15 cellular contexts compared by ENCODE assay signal in the genomic region with DNA sequence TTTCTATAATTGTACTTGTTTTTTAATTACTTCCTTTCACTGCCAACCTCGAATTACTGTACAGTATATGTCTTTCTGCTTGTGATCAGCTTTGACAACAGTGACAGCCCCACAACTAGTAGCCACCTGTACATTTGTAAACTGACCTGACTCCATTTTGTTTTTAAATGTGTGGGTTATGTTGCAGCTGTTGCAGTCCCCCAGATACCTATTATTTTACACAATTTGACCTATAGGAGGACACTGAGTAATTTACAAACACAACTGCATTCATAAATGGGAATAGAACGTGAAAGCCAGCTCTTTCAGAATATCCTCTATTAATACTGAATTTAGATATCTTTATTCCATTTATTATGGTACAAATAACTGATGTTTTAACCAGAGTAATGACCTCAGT. TPM values are rescaled to one million over a fixed set of nuclear protein-coding genes. Genes with fewer than 3 reads are reported as not detected.
A peak's percentile ranks its signal among the peaks of the same experiment; 100 is the strongest.
DNase-seq lines count a peak whose midpoint lies in the region; ATAC-seq, FAIRE-seq and TF ChIP-seq lines count a peak whose summit lies in the region.
"Had no signal": no experiment of that assay in that cellular context is flagged by ENCODE, and none has a peak within 500 bp of the region (broad histone marks: within the 10 kb centered on the region; RNA-seq: fewer than 3 reads in every experiment).

No MANE protein-coding gene starts in this region.

- TF ChIP-seq CTCF in K562 (IDR thresholded peaks at IDR 0.05 in 2 of 3, conservative IDR thresholded peaks at IDR 0.05 in 1 of 3; ENCODE audit: insufficient read depth in 2 of 3, low read depth in 1 of 3, low read length in 3 of 3): peak in 1 of 3 experiments; percentile 3; a peak in 1 of 6 replicates
- TF ChIP-seq CTCF in esophagus squamous epithelium (IDR thresholded peaks at IDR 0.05): no peak

- intact Hi-C loops in K562 (cut with micrococcal nuclease) (no loop called here), esophagus squamous epithelium (cut with DNase I) (no loop called here)

- no peaks in the 10 kb centered on the region for H3K9me3 ChIP-seq in K562 (replicated peaks; ENCODE audit: control insufficient read depth, insufficient read depth, low read depth, low read length)
- H3K9me3 ChIP-seq in esophagus squamous epithelium: no peaks in the 10 kb centered on the region
- H3K9me3 ChIP-seq: SJSA1 had no signal

- H3K9ac ChIP-seq in K562 (ENCODE audit: insufficient read depth in 1 of 2, low read depth in 2 of 2, low read length in 2 of 2): no peak overlapping the region

- H3K4me3 ChIP-seq in K562: no peak overlapping the region
- H3K4me3 ChIP-seq in esophagus squamous epithelium: no peak overlapping the region
- H3K4me3 ChIP-seq: SJSA1 had no signal

- H4K20me1 ChIP-seq in K562 (replicated peaks; ENCODE audit: control insufficient read depth, insufficient read depth, low read length): no peaks in the 10 kb centered on the region

- peak; percentile 69 for FAIRE-seq in GM12891 (lab: Jason Lieb, UNC)
- no peak for FAIRE-seq in K562 (lab: Jason Lieb, UNC)
- FAIRE-seq: GM19239, H1 had no signal

- H3K4me1 ChIP-seq in K562 (replicated peaks in 1 of 2; ENCODE audit: control insufficient read depth in 2 of 2, insufficient read depth in 2 of 2, low read length in 2 of 2) (peaks cover 9 to 17% of the 10 kb centered on the region in 2 experiments), esophagus squamous epithelium (peaks cover 11 to 24% (median 11%) of the 10 kb centered on the region in 3 donors)

- no peaks in the 10 kb centered on the region for H3K9me1 ChIP-seq in K562 (ENCODE audit: control insufficient read depth, insufficient read depth, low read length)

- no peak overlapping the region for H3K27ac ChIP-seq in K562 (ENCODE audit: extremely low read depth, low read depth, low read length)
- H3K27ac ChIP-seq in esophagus squamous epithelium: no peak overlapping the region
- H3K27ac ChIP-seq: SJSA1 had no signal

- no peak for TF ChIP-seq EP300 in K562 (IDR thresholded peaks at IDR 0.05; ENCODE audit: low read length)

- POLR2A ChIA-PET in K562 (lab: Yijun Ruan, JAX): interaction anchor here (1.8 kb wide), 1 partner anchor 13 kb away, joined by 6 read pairs; no protein-coding TSS in a partner anchor

- WGBS in K562 (ENCODE audit: insufficient coverage, low coverage, missing lambda C conversion rate): 19% methylated on average over 2 of the region's 2 CpGs
- WGBS in esophagus squamous epithelium, 2 donors: 46 to 59% methylated on average over 2 of the region's 2 CpGs

- peaks cover 25% of the 10 kb centered on the region for H3K79me2 ChIP-seq in K562 (ENCODE audit: control insufficient read depth, insufficient read depth, low read length)

- H3K4me2 ChIP-seq in K562 (ENCODE audit: insufficient read depth, low read length): no peak overlapping the region

- H3K36me3 ChIP-seq in K562 (ENCODE audit: control insufficient read depth, insufficient read depth, low read length) (peaks cover 9% of the 10 kb centered on the region), esophagus squamous epithelium (peaks cover 0 to 8% (median 0%) of the 10 kb centered on the region in 3 donors)

- peak overlapping the region; percentile 42 for H2AFZ ChIP-seq in K562 (ENCODE audit: low read depth, low read length)

- TF ChIP-seq POLR2A in GM12891 (IDR thresholded peaks at IDR 0.05; ENCODE audit: low read depth, low read length): no peak
- no peak for TF ChIP-seq POLR2A in K562 (conservative IDR thresholded peaks at IDR 0.05)
- no peak for TF ChIP-seq POLR2A in esophagus squamous epithelium (IDR thresholded peaks at IDR 0.05)

- ATAC-seq in K562 (no peak), GM19324 (IDR thresholded peaks at IDR 0.05; ENCODE audit: low FRiP score, unreplicated experiment) (no peak)

- H3K27me3 ChIP-seq in K562 (ENCODE audit: control insufficient read depth in 2 of 2, insufficient read depth in 2 of 2, low read length in 2 of 2) (peaks cover 0 to 4% of the 10 kb centered on the region in 2 experiments; a peak in 2 of 5 replicates), esophagus squamous epithelium (no peaks in the 10 kb centered on the region)

- BruUV-seq in K562 (replicated peaks; lab: Mats Ljungman, UMichigan): no TSS peak

- in situ Hi-C loops in K562 (cut with MboI): no loop called here

- DNase-seq in GM12891 (ENCODE audit: insufficient read length, low spot score) (no peak), NAMALWA (ENCODE audit: low spot score) (peak; percentile 61), NCI-H524 (lab: John Stamatoyannopoulos, UW) (peak; percentile 17 to 77), K562 (ENCODE audit: extremely low read depth in 1 of 4, low spot score in 3 of 4) (peak in 2 of 4 experiments; percentile 40 to 46), foreskin melanocyte (no peak), esophagus squamous epithelium (lab: John Stamatoyannopoulos, UW) (no peak)
- DNase-seq: ACHN, C1 segment of cervical spinal cord, DND-41, KBM-7, NCI-H187 treated with DMSO at 0.1 percent for 48 hours had no signal

- TF ChIP-seq RAD21 in K562 (CRISPR knock-in tag; conservative IDR thresholded peaks at IDR 0.05 in 1 of 2, IDR thresholded peaks at IDR 0.05 in 1 of 2): no peak

- CTCF ChIA-PET in K562 (lab: Yijun Ruan, JAX; ENCODE audit: low intra/inter-chr PET ratio): no interaction called here

TF ChIP-seq in GM12891, 5 proteins besides CTCF, POLR2A, EP300 and RAD21:
- TF ChIP-seq PAX5 (IDR thresholded peaks at IDR 0.05; ENCODE audit: insufficient read depth, low read length, severe bottlenecking) (no peak), POU2F2 (IDR thresholded peaks at IDR 0.05; ENCODE audit: low read depth, low read length) (no peak), POLR2AphosphoS5 (IDR thresholded peaks at IDR 0.05; ENCODE audit: low read depth, low read length) (no peak), TAF1 (IDR thresholded peaks at IDR 0.05; ENCODE audit: low read depth, low read length) (no peak), SPI1 (IDR thresholded peaks at IDR 0.05; ENCODE audit: low read depth, low read length) (no peak)
TF ChIP-seq in GM12891: peak in this region for 0.

TF ChIP-seq in K562, 482 proteins besides CTCF, POLR2A, EP300 and RAD21 (continues in another document):
- TF ChIP-seq YY1 (IDR thresholded peaks at IDR 0.05; ENCODE audit: borderline replicate concordance in 1 of 3, control insufficient read depth in 1 of 3, extremely low read depth in 1 of 3, insufficient read depth in 3 of 3, insufficient read length in 1 of 3, insufficient replicate concordance in 2 of 3, low read depth in 1 of 3, low read length in 2 of 3) (peak in 1 of 3 experiments; percentile 34), NR4A1 (CRISPR knock-in tag; IDR thresholded peaks at IDR 0.05) (no peak), NR4A1 (tag; IDR thresholded peaks at IDR 0.05) (peak; percentile 87)

RNA-seq across cellular contexts. Expression of a gene that starts 2.5 kb away (rescaled TPM):
- 8.1 TPM for polyA plus RNA-seq in GM12891 (2012; ENCODE audit: low read depth, missing spikeins)
- total RNA-seq in K562 (2011; cell fraction: chromatin; rRNA removed; ENCODE audit: low replicate concordance): 24.9 and 56.1 TPM in 2 replicates
- 24.0 and 34.6 TPM in 2 replicates for total RNA-seq in K562 (2011; cell fraction: nucleolus; rRNA removed)
- total RNA-seq in K562 (2011; cell fraction: nucleoplasm; rRNA removed): 40.5 and 49.5 TPM in 2 replicates
- total RNA-seq in K562 (2014; rRNA removed) (31.9 and 39.4 TPM in 2 replicates), K562 (2014; rRNA removed; fragmentation: Illumina TruSeq; extraction: Trizol) (58.0 and 64.7 TPM in 2 replicates), K562 (2015; rRNA removed; fragmentation: Illumina TruSeq; extraction: Trizol) (53.9 and 61.4 TPM in 2 replicates), K562 (2021) (47.5 and 48.3 TPM in 2 replicates), esophagus squamous epithelium (10 to 100 TPM; 55.8 to 94.6 (median 75.4) TPM)
- polyA plus RNA-seq in K562 (2011; rRNA removed) (68.8 and 71.3 TPM in 2 replicates), K562 (2014; fragmentation: Illumina TruSeq; extraction: Trizol) (52.3 and 61.3 TPM in 2 replicates), K562 (2014; fragmentation: Nextera tagmentation; extraction: Ambion mirVana) (10 to 100 TPM; 27.1 to 43.2 TPM), K562 (2014; rRNA removed) (39.1 and 45.2 TPM in 2 replicates)
- 22.2 and 44.4 TPM in 2 replicates for polyA plus RNA-seq in K562 (2011; cell fraction: cytosol; rRNA removed)
- polyA plus RNA-seq in K562 (2011; cell fraction: nucleus; rRNA removed): 30.6 and 47.7 TPM in 2 replicates
- polyA plus RNA-seq in K562 (2012): 34.8 and 38.3 TPM in 2 replicates
- 51.4 and 53.4 TPM in 2 replicates for polyA minus RNA-seq in K562 (2011; rRNA and poly(A)+ RNA removed)
- polyA minus RNA-seq in K562 (2011; cell fraction: cytosol; rRNA and poly(A)+ RNA removed): 27.1 and 29.0 TPM in 2 replicates
- polyA minus RNA-seq in K562 (2011; cell fraction: nucleus; rRNA and poly(A)+ RNA removed): 13.9 and 26.5 TPM in 2 replicates

RNA-seq across cellular contexts. Expression of a gene that starts 15.5 kb away (rescaled TPM):
- polyA plus RNA-seq in GM12891 (2012; ENCODE audit: low read depth, missing spikeins): 3.1 TPM
- total RNA-seq in K562 (2011; cell fraction: chromatin; rRNA removed; ENCODE audit: low replicate concordance): 15.2 and 32.2 TPM in 2 replicates
- total RNA-seq in K562 (2011; cell fraction: nucleolus; rRNA removed): 6.7 and 10.0 TPM in 2 replicates
- total RNA-seq in K562 (2011; cell fraction: nucleoplasm; rRNA removed): 16.4 and 18.2 TPM in 2 replicates
- total RNA-seq in K562 (2014; rRNA removed) (11.9 and 12.9 TPM in 2 replicates), K562 (2014; rRNA removed; fragmentation: Illumina TruSeq; extraction: Trizol) (18.4 and 19.7 TPM in 2 replicates), K562 (2015; rRNA removed; fragmentation: Illumina TruSeq; extraction: Trizol) (14.1 and 14.2 TPM in 2 replicates), K562 (2021) (15.7 and 16.8 TPM in 2 replicates), esophagus squamous epithelium (10 to 100 TPM in 2 of 4 donors, 1 to 10 TPM in 2; 6.7 to 21.0 (median 8.9) TPM)
- polyA plus RNA-seq in K562 (2011; rRNA removed) (18.9 and 22.5 TPM in 2 replicates), K562 (2014; fragmentation: Illumina TruSeq; extraction: Trizol) (16.3 and 18.7 TPM in 2 replicates), K562 (2014; fragmentation: Nextera tagmentation; extraction: Ambion mirVana) (10 to 100 TPM; 12.0 to 14.6 TPM), K562 (2014; rRNA removed) (14.0 and 16.5 TPM in 2 replicates)
- 13.3 and 14.8 TPM in 2 replicates for polyA plus RNA-seq in K562 (2011; cell fraction: cytosol; rRNA removed)
- 8.9 and 10.3 TPM in 2 replicates for polyA plus RNA-seq in K562 (2011; cell fraction: nucleus; rRNA removed)
- polyA plus RNA-seq in K562 (2012): 8.3 and 8.9 TPM in 2 replicates
- 28.5 and 35.0 TPM in 2 replicates for polyA minus RNA-seq in K562 (2011; rRNA and poly(A)+ RNA removed)
- 12.8 and 15.0 TPM in 2 replicates for polyA minus RNA-seq in K562 (2011; cell fraction: cytosol; rRNA and poly(A)+ RNA removed)
- 5.7 and 9.9 TPM in 2 replicates for polyA minus RNA-seq in K562 (2011; cell fraction: nucleus; rRNA and poly(A)+ RNA removed)

Comparison
In these comparisons a context has a peak if more than half of its experiments do, and no peak if none do; other contexts are left out.
1. DNase-seq: peak in NAMALWA (single experiment) and NCI-H524 (2 of 2); none in GM12891 (single experiment), foreskin melanocyte (single experiment) and esophagus squamous epithelium (single experiment).